ENCODE assay signal across 1 cellular context in the genomic region with DNA sequence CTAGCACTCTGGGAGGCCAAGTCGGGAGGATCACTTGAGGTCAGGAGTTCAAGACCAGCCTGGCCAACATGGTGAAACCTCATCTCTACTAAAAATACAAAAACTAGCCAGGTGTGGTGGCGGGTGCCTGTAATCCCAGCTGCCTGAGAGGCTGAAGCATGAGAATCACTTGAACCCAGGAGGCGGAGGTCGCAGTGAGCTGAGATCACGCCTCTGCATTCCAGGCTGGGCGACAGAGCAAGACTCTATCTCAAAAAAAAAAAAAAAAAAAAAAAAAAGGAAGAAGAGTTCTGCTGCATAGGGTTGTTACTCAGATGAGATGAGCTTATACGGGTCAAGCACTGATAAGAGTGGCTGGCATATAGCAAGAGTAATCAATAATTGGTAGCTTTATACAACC.
TF ChIP-seq lines count a peak whose summit lies in the region.

No MANE protein-coding gene starts in this region.

TF ChIP-seq in HEK293, 187 proteins besides CTCF, POLR2A, EP300 and RAD21:
- peak; percentile 71 for TF ChIP-seq ZNF121 (tag by site-specific recombination; IDR thresholded peaks at IDR 0.05)
